ENCODE assay signal across 8 cellular contexts in the genomic region with DNA sequence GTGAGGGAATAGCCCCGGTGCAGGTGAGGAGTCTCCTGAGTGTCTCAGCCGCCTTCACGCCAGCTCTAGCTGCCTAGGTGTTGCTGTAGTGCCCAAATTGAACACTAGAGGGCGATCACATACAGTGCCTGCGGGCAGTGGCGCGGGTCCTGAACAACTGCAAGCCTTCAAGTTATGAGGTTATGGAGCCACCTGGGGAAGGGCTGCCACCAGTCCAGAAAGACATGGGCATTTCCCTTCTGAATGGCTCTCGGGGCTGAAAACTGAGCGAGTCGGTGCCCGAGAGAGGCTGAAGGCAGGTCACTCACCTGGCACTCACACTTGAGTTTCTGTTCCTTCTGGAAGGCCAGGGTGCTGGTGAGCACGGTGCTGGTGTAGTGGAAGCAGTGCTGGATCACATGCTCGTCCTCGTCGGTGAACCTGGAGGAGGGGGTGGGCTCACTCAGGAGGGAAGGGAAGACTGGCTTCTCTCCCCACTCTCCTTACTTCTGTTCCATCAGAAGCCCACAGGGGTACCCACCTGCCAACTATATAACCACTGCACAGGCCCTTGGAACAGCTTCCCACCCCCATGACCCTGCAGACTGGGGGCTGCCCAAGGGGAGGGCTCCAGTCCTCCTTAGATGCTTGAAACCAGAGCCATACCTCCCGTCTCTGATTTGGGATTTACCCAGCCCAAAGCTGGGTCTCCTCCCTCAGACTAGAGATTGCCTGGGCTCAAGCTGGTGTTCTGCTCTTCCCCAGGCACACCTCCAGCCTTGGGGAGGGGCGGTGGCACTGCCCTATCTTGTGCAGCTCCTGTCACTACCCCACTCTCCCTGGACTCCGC.
DNase-seq lines count a peak whose midpoint lies in the region; ATAC-seq and TF ChIP-seq lines count a peak whose summit lies in the region.

No MANE protein-coding gene starts in this region.

- CTCF ChIA-PET in activated CD8-positive, alpha-beta T cell treated with anti-CD3 and anti-CD28 coated beads for 36 hours (lab: Charles Lee): interaction anchor here (0.5 to 12.1 kb wide), 23 partner anchors 8 to 1008 kb away, joined by 3 to 171 read pairs (median 4); no protein-coding TSS in a partner anchor

- TF ChIP-seq CTCF in activated CD8-positive, alpha-beta T cell treated with anti-CD3 and anti-CD28 coated beads for 36 hours (IDR thresholded peaks at IDR 0.05): peak; percentile 92
- TF ChIP-seq CTCF in mesothelial cell of epicardium (IDR thresholded peaks at IDR 0.05; ENCODE audit: unreplicated experiment): peak; percentile 90

- peak; percentile 49 for DNase-seq in COLO829 (ENCODE audit: low spot score)
- peak; percentile 80 for DNase-seq in NCI-H69 (lab: John Stamatoyannopoulos, UW)
- peak; percentile 72 for DNase-seq in activated CD8-positive, alpha-beta T cell treated with anti-CD3 and anti-CD28 coated beads for 36 hours
- DNase-seq in effector CD4-positive, alpha-beta T cell: peak; percentile 68
- DNase-seq in mesothelial cell of epicardium (ENCODE audit: low spot score in 2 of 2, unreplicated experiment in 2 of 2): peak; percentile 51 to 75
- DNase-seq in stimulated activated CD8-positive, alpha-beta memory T cell treated with anti-CD3 and anti-CD28 coated beads, Interleukin-7, amount 100 ng/mL, for 4 hours (ENCODE audit: low read depth in 2 of 2): peak; percentile 35 to 51

- intact Hi-C loops in activated CD8-positive, alpha-beta T cell treated with anti-CD3 and anti-CD28 coated beads for 36 hours (cut with micrococcal nuclease): loop anchor here (2.0 to 5.0 kb wide), 2 partner anchors 59 to 96 kb away; no protein-coding TSS in a partner anchor

- H3K27me3 Mint-ChIP-seq in activated CD8-positive, alpha-beta T cell treated with anti-CD3 and anti-CD28 coated beads for 36 hours: peaks cover 40% of the 10 kb centered on the region
- peaks cover 94% of the 10 kb centered on the region for H3K27me3 Mint-ChIP-seq in mesothelial cell of epicardium (ENCODE audit: low read depth)

- peaks cover 26% of the 10 kb centered on the region for H3K4me1 Mint-ChIP-seq in activated CD8-positive, alpha-beta T cell treated with anti-CD3 and anti-CD28 coated beads for 36 hours (ENCODE audit: low read depth)
- H3K4me1 Mint-ChIP-seq in mesothelial cell of epicardium: peaks cover 13% of the 10 kb centered on the region

- no peak overlapping the region for H3K27ac Mint-ChIP-seq in activated CD8-positive, alpha-beta T cell treated with anti-CD3 and anti-CD28 coated beads for 36 hours
- H3K27ac Mint-ChIP-seq in mesothelial cell of epicardium: no peak overlapping the region

- peak overlapping the region; percentile 62 for H3K4me3 Mint-ChIP-seq in activated CD8-positive, alpha-beta T cell treated with anti-CD3 and anti-CD28 coated beads for 36 hours
- H3K4me3 Mint-ChIP-seq in mesothelial cell of epicardium: peak overlapping the region; percentile 20

- POLR2A ChIA-PET in activated CD8-positive, alpha-beta T cell treated with anti-CD3 and anti-CD28 coated beads for 36 hours (lab: Charles Lee): interaction anchor here (0.9 to 2.1 kb wide), 2 partner anchors 91 to 98 kb away, joined by 3 to 6 read pairs; no protein-coding TSS in a partner anchor

- no peaks in the 10 kb centered on the region for H3K36me3 Mint-ChIP-seq in activated CD8-positive, alpha-beta T cell treated with anti-CD3 and anti-CD28 coated beads for 36 hours (ENCODE audit: low read depth)
- no peaks in the 10 kb centered on the region for H3K36me3 Mint-ChIP-seq in mesothelial cell of epicardium

- no peaks in the 10 kb centered on the region for H3K9me3 Mint-ChIP-seq in activated CD8-positive, alpha-beta T cell treated with anti-CD3 and anti-CD28 coated beads for 36 hours
- H3K9me3 Mint-ChIP-seq in mesothelial cell of epicardium: no peaks in the 10 kb centered on the region

- ATAC-seq in HG02885 (IDR thresholded peaks at IDR 0.05; ENCODE audit: poor library complexity, unreplicated experiment) (peak; percentile 43), HG02763 (IDR thresholded peaks at IDR 0.05; ENCODE audit: unreplicated experiment) (no peak)
- ATAC-seq in activated CD8-positive, alpha-beta T cell treated with anti-CD3 and anti-CD28 coated beads for 36 hours: peak; percentile 86
